8 cellular contexts compared by ENCODE assay signal in genomic region chr17:59786536-59787319, GRCh38.
DNase-seq lines count a peak whose midpoint lies in the region; ATAC-seq and TF ChIP-seq lines count a peak whose summit lies in the region.

No MANE protein-coding gene starts in this region.

- no peak overlapping the region for H3K4me3 ChIP-seq in epithelial cell of proximal tubule (ENCODE audit: low read depth, low read length)
- peak overlapping the region; percentile 44 to 52 for H3K4me3 ChIP-seq in stomach smooth muscle (ENCODE audit: low read length in 2 of 2)

- H3K9me3 Mint-ChIP-seq in natural killer cell treated with Interleukin-12 subunit alpha and Interleukin-12 subunit beta and Interleukin-15 and Interleukin-18, amount 100 ng/mL, for 72 hours, result no peaks in the 10 kb centered on the region

- H3K4me3 Mint-ChIP-seq in natural killer cell treated with Interleukin-12 subunit alpha and Interleukin-12 subunit beta and Interleukin-15 and Interleukin-18, amount 100 ng/mL, for 72 hours, result peak overlapping the region; percentile 82

- peak; percentile 12 for TF ChIP-seq CTCF in epithelial cell of proximal tubule (conservative IDR thresholded peaks at IDR 0.05; ENCODE audit: low read depth, low read length)

- peak overlapping the region; percentile 99 to 100 for H3K27ac Mint-ChIP-seq in natural killer cell treated with Interleukin-12 subunit alpha and Interleukin-12 subunit beta and Interleukin-15 and Interleukin-18, amount 100 ng/mL, for 72 hours

- peaks cover 4% of the 10 kb centered on the region for H3K4me1 ChIP-seq in stomach smooth muscle (ENCODE audit: control insufficient read depth, insufficient read depth, low read length)

- no peaks in the 10 kb centered on the region for H3K36me3 Mint-ChIP-seq in natural killer cell treated with Interleukin-12 subunit alpha and Interleukin-12 subunit beta and Interleukin-15 and Interleukin-18, amount 100 ng/mL, for 72 hours

- peaks cover 32 to 40% of the 10 kb centered on the region in 2 donors for H3K4me1 Mint-ChIP-seq in natural killer cell treated with Interleukin-12 subunit alpha and Interleukin-12 subunit beta and Interleukin-15 and Interleukin-18, amount 100 ng/mL, for 72 hours (ENCODE audit: low read depth in 2 of 2)

- no peaks in the 10 kb centered on the region for H3K9me3 ChIP-seq in stomach smooth muscle (ENCODE audit: control insufficient read depth in 2 of 2, low read length in 2 of 2)

- H3K27ac ChIP-seq in stomach smooth muscle (ENCODE audit: low read length), result peak overlapping the region; percentile 76

- peak; percentile 77 for ATAC-seq in GM18873 (IDR thresholded peaks at IDR 0.05; ENCODE audit: low FRiP score, unreplicated experiment)
- ATAC-seq in HG03103 (IDR thresholded peaks at IDR 0.05; ENCODE audit: low read depth, unreplicated experiment), result peak; percentile 87
- peak; percentile 93 to 96 for ATAC-seq in natural killer cell treated with Interleukin-12 subunit alpha and Interleukin-12 subunit beta and Interleukin-15 and Interleukin-18, amount 100 ng/mL, for 72 hours

- no peaks in the 10 kb centered on the region for H3K36me3 ChIP-seq in stomach smooth muscle (ENCODE audit: control insufficient read depth in 2 of 2, insufficient read depth in 2 of 2, low read length in 2 of 2)

- no peaks in the 10 kb centered on the region for H3K27me3 Mint-ChIP-seq in natural killer cell treated with Interleukin-12 subunit alpha and Interleukin-12 subunit beta and Interleukin-15 and Interleukin-18, amount 100 ng/mL, for 72 hours

- H3K9ac ChIP-seq in stomach smooth muscle (ENCODE audit: low read length in 2 of 2), result peak overlapping the region; percentile 60 to 71

- peak; percentile 83 for DNase-seq in AG20443 (ENCODE audit: low spot score)
- DNase-seq in NOMO-1 treated with dmso at 0.1 percent for 144 hours (lab: John Stamatoyannopoulos, UW; ENCODE audit: unreplicated experiment), result peak; percentile 94
- DNase-seq in activated CD8-positive, alpha-beta memory T cell treated with anti-CD3 and anti-CD28 coated beads, Interleukin-2, amount 50 U/mL, for 4 hours, result peak; percentile 66
- DNase-seq in epithelial cell of proximal tubule (ENCODE audit: low read depth), result peak; percentile 99
- DNase-seq in natural killer cell treated with Interleukin-12 subunit alpha and Interleukin-12 subunit beta and Interleukin-15 and Interleukin-18, amount 100 ng/mL, for 72 hours (ENCODE audit: low spot score), result peak; percentile 94

- H3K27me3 ChIP-seq in stomach smooth muscle (ENCODE audit: control insufficient read depth in 1 of 2, insufficient read depth in 2 of 2, low read length in 2 of 2), result no peaks in the 10 kb centered on the region
